24 cellular contexts compared by ENCODE assay signal in genomic region chr3:155683321-155683720, GRCh38.
A peak's percentile ranks its signal among the peaks of the same experiment; 100 is the strongest.
DNase-seq lines count a peak whose midpoint lies in the region; ATAC-seq and TF ChIP-seq lines count a peak whose summit lies in the region.
"Had no signal": no experiment of that assay in that cellular context is flagged by ENCODE, and none has a peak within 500 bp of the region (broad histone marks: within the 10 kb centered on the region; RNA-seq: fewer than 3 reads in every experiment).

No MANE protein-coding gene starts in this region.

- H3K4me1 Mint-ChIP-seq in natural killer cell = no peaks in the 10 kb centered on the region
- H3K4me1 Mint-ChIP-seq: B cell had no signal

- no peak overlapping the region for H3K27ac Mint-ChIP-seq in natural killer cell
- H3K27ac Mint-ChIP-seq: B cell; CD4-positive, alpha-beta T cell; CD8-positive, alpha-beta T cell had no signal

- no peak overlapping the region for H3K9ac ChIP-seq in endocrine pancreas (ENCODE audit: control insufficient read depth, insufficient read depth, low read length)
- H3K9ac ChIP-seq: BLaER1 treated with 17β-estradiol and CSF1 and Interleukin-3, amounts not matched to agents 10 nM and 100 nM had no signal

- TF ChIP-seq CTCF in VCaP (conservative IDR thresholded peaks at IDR 0.05) = no peak
- no peak for TF ChIP-seq CTCF in natural killer cell (IDR thresholded peaks at IDR 0.05)

- POLR2A ChIA-PET in HEK293T (lab: Yijun Ruan, JAX) = no interaction called here

- intact Hi-C loops in natural killer cell (cut with micrococcal nuclease) = no loop called here

- no peak overlapping the region for H3K4me3 Mint-ChIP-seq in natural killer cell
- H3K4me3 Mint-ChIP-seq: B cell; CD4-positive, alpha-beta T cell; CD8-positive, alpha-beta T cell had no signal

- no peaks in the 10 kb centered on the region for H3K9me3 ChIP-seq in endocrine pancreas (ENCODE audit: control insufficient read depth, low read length)
- H3K9me3 ChIP-seq: A549; BLaER1 treated with 17β-estradiol and CSF1 and Interleukin-3, amounts not matched to agents 10 nM and 100 nM; Caco-2 had no signal

- no peaks in the 10 kb centered on the region for H3K27me3 Mint-ChIP-seq in natural killer cell (ENCODE audit: low read depth in 2 of 2)
- H3K27me3 Mint-ChIP-seq: B cell; CD4-positive, alpha-beta T cell had no signal

- CTCF ChIA-PET in HEK293T (lab: Yijun Ruan, JAX) = no interaction called here

- ATAC-seq in GM18520 (IDR thresholded peaks at IDR 0.05; ENCODE audit: unreplicated experiment) (no peak), natural killer cell (no peak)
- ATAC-seq: A549; CD8-positive, alpha-beta T cell; GM12878 had no signal

- peak overlapping the region; percentile 58 for H3K4me3 ChIP-seq in endocrine pancreas (ENCODE audit: control insufficient read depth, insufficient read depth, low read length)
- H3K4me3 ChIP-seq: A549; BLaER1 treated with 17β-estradiol and CSF1 and Interleukin-3, amounts not matched to agents 10 nM and 100 nM; GM12878 had no signal

- no peaks in the 10 kb centered on the region for H3K36me3 ChIP-seq in endocrine pancreas (ENCODE audit: control insufficient read depth, insufficient read depth, low read length)
- H3K36me3 ChIP-seq: BLaER1 treated with 17β-estradiol and CSF1 and Interleukin-3, amounts not matched to agents 10 nM and 100 nM had no signal

- peak overlapping the region; percentile 51 for H3K27ac ChIP-seq in VCaP
- H3K27ac ChIP-seq: 22Rv1; A549; BLaER1 treated with 17β-estradiol and CSF1 and Interleukin-3, amounts not matched to agents 10 nM and 100 nM; C4-2B had no signal

- no peaks in the 10 kb centered on the region for H3K36me3 Mint-ChIP-seq in natural killer cell
- H3K36me3 Mint-ChIP-seq: CD8-positive, alpha-beta T cell had no signal

- no peaks in the 10 kb centered on the region for H3K27me3 ChIP-seq in endocrine pancreas (ENCODE audit: control insufficient read depth, insufficient read depth, low read length)
- H3K27me3 ChIP-seq: BLaER1 treated with 17β-estradiol and CSF1 and Interleukin-3, amounts not matched to agents 10 nM and 100 nM had no signal

- H3K9me3 Mint-ChIP-seq in natural killer cell = no peaks in the 10 kb centered on the region
- H3K9me3 Mint-ChIP-seq: CD4-positive, alpha-beta T cell; CD8-positive, alpha-beta T cell had no signal

- peaks cover 28% of the 10 kb centered on the region for H3K4me1 ChIP-seq in endocrine pancreas (ENCODE audit: control insufficient read depth, insufficient read depth, low read length)
- H3K4me1 ChIP-seq: A549; BLaER1 treated with 17β-estradiol and CSF1 and Interleukin-3, amounts not matched to agents 10 nM and 100 nM; Caco-2 had no signal

- DNase-seq in HEK293T (ENCODE audit: extremely low spot score) = no peak
- peak; percentile 56 for DNase-seq in putamen (ENCODE audit: low spot score)
- DNase-seq in effector CD8-positive, alpha-beta T cell (lab: John Stamatoyannopoulos, UW) = no peak
- DNase-seq in natural killer cell = no peak
- DNase-seq: Caco-2; Calu3; CD4-positive, alpha-beta T cell; CD8-positive, alpha-beta T cell; DMS 273 treated with DMSO at 0.1 percent for 48 hours; DMS153; DMS53; DMS79; DND-41; EL; GDM1 had no signal

TF ChIP-seq in HEK293T, 16 proteins besides CTCF, POLR2A, EP300 and RAD21:
- TF ChIP-seq PKNOX1 (IDR thresholded peaks at IDR 0.05) (peak; percentile 61), CTBP1 (IDR thresholded peaks at IDR 0.05; ENCODE audit: borderline replicate concordance) (no peak)
